2 cellular contexts compared by ENCODE assay signal in genomic region chr1:211874521-211875347, GRCh38.
TF ChIP-seq lines count a peak whose summit lies in the region.

No MANE protein-coding gene starts in this region.

TF ChIP-seq in liver, 16 proteins besides CTCF, POLR2A, EP300 and RAD21 (continued from another document):
- peak; percentile 80 for TF ChIP-seq REST (IDR thresholded peaks at IDR 0.05)

TF ChIP-seq in HepG2, 621 proteins besides CTCF, POLR2A, EP300 and RAD21 (continued from another document):
- no peak for TF ChIP-seq ZNF790 (CRISPR knock-in tag; IDR thresholded peaks at IDR 0.05; ENCODE audit: borderline replicate concordance)
- TF ChIP-seq FOSL2 (CRISPR knock-in tag; IDR thresholded peaks at IDR 0.05), result no peak
- TF ChIP-seq TBP (CRISPR knock-in tag; IDR thresholded peaks at IDR 0.05), result no peak
- no peak for TF ChIP-seq RXRA (CRISPR knock-in tag; IDR thresholded peaks at IDR 0.05)
- no peak for TF ChIP-seq ZNF460 (CRISPR knock-in tag; IDR thresholded peaks at IDR 0.05; ENCODE audit: borderline replicate concordance)
- no peak for TF ChIP-seq CAMTA2 (CRISPR knock-in tag; IDR thresholded peaks at IDR 0.05; ENCODE audit: borderline replicate concordance)
- TF ChIP-seq GTF3A (CRISPR knock-in tag; conservative IDR thresholded peaks at IDR 0.05), result no peak
- TF ChIP-seq GABPA (IDR thresholded peaks at IDR 0.05; ENCODE audit: low read depth, low read length), result no peak
- TF ChIP-seq GABPA (CRISPR knock-in tag; IDR thresholded peaks at IDR 0.05; ENCODE audit: low read depth), result no peak
- no peak for TF ChIP-seq YEATS2 (CRISPR knock-in tag; IDR thresholded peaks at IDR 0.05; ENCODE audit: borderline replicate concordance)
- TF ChIP-seq BHLHE40 (IDR thresholded peaks at IDR 0.05; ENCODE audit: low read length), result no peak
- TF ChIP-seq ZFP36L1 (CRISPR knock-in tag; IDR thresholded peaks at IDR 0.05), result no peak
- TF ChIP-seq ZNF296 (CRISPR knock-in tag; conservative IDR thresholded peaks at IDR 0.05), result no peak
- no peak for TF ChIP-seq TCF7 (IDR thresholded peaks at IDR 0.05; ENCODE audit: low read depth)
- no peak for TF ChIP-seq ZNF230 (CRISPR knock-in tag; IDR thresholded peaks at IDR 0.05)
